Comparison of ENCODE assay signal across 11 cellular contexts in the genomic region with DNA sequence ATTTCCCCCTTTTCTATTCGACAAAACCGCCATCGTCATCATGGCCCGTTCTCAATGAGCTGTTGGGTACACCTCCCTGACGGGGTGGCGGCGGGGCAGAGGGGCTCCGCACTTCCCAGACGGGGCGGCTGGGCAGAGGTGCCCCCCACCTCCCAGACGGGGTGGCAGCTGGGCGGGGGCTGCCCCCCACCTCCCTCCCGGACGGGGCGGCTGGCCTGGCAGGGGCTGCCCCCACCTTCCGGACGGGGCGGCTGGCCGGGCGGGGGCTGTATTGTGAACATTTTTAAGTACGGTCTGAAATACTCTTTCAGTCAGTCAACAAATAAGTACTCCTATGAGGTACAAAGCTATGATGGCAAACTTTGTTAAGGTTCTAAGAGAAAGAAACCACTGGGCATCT.
"Had no signal": no experiment of that assay in that cellular context is flagged by ENCODE, and none has a peak within 500 bp of the region (broad histone marks: within the 10 kb centered on the region; RNA-seq: fewer than 3 reads in every experiment).

No MANE protein-coding gene starts in this region.

- H3K4me1 ChIP-seq: HAP-1 had no signal

- H3K4me2 ChIP-seq: GM23338 had no signal

- H3K9me3 Mint-ChIP-seq: H9 had no signal

- H3K4me3 Mint-ChIP-seq: GM23338, H9, HFFc6 had no signal

- H2AFZ ChIP-seq: GM23248, GM23338 had no signal

- DNase-seq: GM23248, GOT3, H7, H9, HCEC 1CT, HFFc6 had no signal

- H3K9ac ChIP-seq: GM23248 had no signal

- H3K9me3 ChIP-seq: HAP-1 had no signal

- FAIRE-seq: H1, H54 had no signal

- H3K4me3 ChIP-seq: GM23248, GM23338, HAP-1 had no signal

- H3K27ac ChIP-seq: GM23248 had no signal

- H3K27ac Mint-ChIP-seq: GM23338, H9, HFFc6 had no signal

- H3K4me1 Mint-ChIP-seq: GM23338 had no signal

- ATAC-seq: GM23338, HCT116 had no signal

- H3K36me3 ChIP-seq: HAP-1 had no signal
